Comparison of ENCODE assay signal across 17 cellular contexts in genomic region chr4:15774020-15774420, GRCh38. TPM values are rescaled to one million over a fixed set of nuclear protein-coding genes. Genes with fewer than 3 reads are reported as not detected.
DNase-seq lines count a peak whose midpoint lies in the region; ATAC-seq, FAIRE-seq and TF ChIP-seq lines count a peak whose summit lies in the region.
"Had no signal": no experiment of that assay in that cellular context is flagged by ENCODE, and none has a peak within 500 bp of the region (broad histone marks: within the 10 kb centered on the region; RNA-seq: fewer than 3 reads in every experiment).

No MANE protein-coding gene starts in this region.

- H3K9me3 ChIP-seq in HepG2 (ENCODE audit: low read length) = no peaks in the 10 kb centered on the region
- H3K9me3 ChIP-seq in right lobe of liver = no peaks in the 10 kb centered on the region
- no peaks in the 10 kb centered on the region for H3K9me3 ChIP-seq in PC-9 (ENCODE audit: insufficient read depth, low read depth)
- H3K9me3 ChIP-seq: ascending aorta, stomach had no signal

- BruUV-seq in HepG2 (replicated peaks; lab: Mats Ljungman, UMichigan) (no TSS peak), PC-9 (replicated peaks; lab: Mats Ljungman, UMichigan) (no TSS peak)

- WGBS in HepG2 (ENCODE audit: low lambda C conversion rate) = 0% methylated on average over 4 of the region's 4 CpGs
- 74% methylated on average over 3 of the region's 4 CpGs for WGBS in right lobe of liver (ENCODE audit: insufficient coverage, low coverage, low lambda C conversion rate, missing lambda C conversion rate)

- H3K27me3 ChIP-seq in HepG2 (ENCODE audit: control insufficient read depth in 1 of 2, insufficient read depth in 2 of 2, low read length in 2 of 2) (peaks cover 4 to 34% of the 10 kb centered on the region in 2 experiments), right lobe of liver (no peaks in the 10 kb centered on the region), PC-9 (ENCODE audit: insufficient read depth, low read depth) (no peaks in the 10 kb centered on the region), foreskin keratinocyte (peaks cover 80% of the 10 kb centered on the region)
- H3K27me3 ChIP-seq: ascending aorta had no signal

- FAIRE-seq in HepG2 (lab: Jason Lieb, UNC) = no peak

- H3K4me1 ChIP-seq in HepG2 (ENCODE audit: insufficient read depth, low read length) (peaks cover 15% of the 10 kb centered on the region; the same call in 1 of the 2 replicates), right lobe of liver (no peaks in the 10 kb centered on the region), PC-9 (replicated peaks; ENCODE audit: insufficient read depth) (peaks cover 14% of the 10 kb centered on the region), foreskin keratinocyte (no peaks in the 10 kb centered on the region)
- H3K4me1 ChIP-seq: ascending aorta had no signal

- POLR2A ChIA-PET in HepG2 (lab: Yijun Ruan, JAX) = no interaction called here
- POLR2A ChIA-PET in PC-9 (lab: Charles Lee; ENCODE audit: unreplicated experiment) = interaction anchor here (0.6 to 0.7 kb wide), 3 partner anchors 9 to 119 kb away, joined by 3 to 7 read pairs (median 3); no protein-coding TSS in a partner anchor

- H3K9me2 ChIP-seq in PC-9 (ENCODE audit: insufficient read depth) = no peaks in the 10 kb centered on the region

- no peaks in the 10 kb centered on the region; the same call in 1 of the 2 replicates for H3F3A ChIP-seq in PC-9 (ENCODE audit: insufficient read depth, low read depth)

- H4K20me1 ChIP-seq in HepG2 (ENCODE audit: insufficient read depth, low read length) (no peaks in the 10 kb centered on the region), PC-9 (ENCODE audit: insufficient read depth) (no peaks in the 10 kb centered on the region)

- H3K36me3 ChIP-seq in HepG2 (replicated peaks in 1 of 2; ENCODE audit: control insufficient read depth in 1 of 2, insufficient read depth in 2 of 2, low read length in 2 of 2) (no peaks in the 10 kb centered on the region), right lobe of liver (no peaks in the 10 kb centered on the region), PC-9 (ENCODE audit: low read depth) (no peaks in the 10 kb centered on the region)
- H3K36me3 ChIP-seq: ascending aorta, stomach had no signal

- TF ChIP-seq POLR2A in HepG2 (IDR thresholded peaks at IDR 0.05; ENCODE audit: insufficient read depth in 1 of 2, low read depth in 2 of 2, low read length in 2 of 2) (no peak), right lobe of liver (IDR thresholded peaks at IDR 0.05) (no peak), GM18505 (IDR thresholded peaks at IDR 0.05; ENCODE audit: borderline replicate concordance, extremely low read depth, insufficient read depth, insufficient read length) (no peak)

- no peak overlapping the region for H3K9ac ChIP-seq in HepG2 (ENCODE audit: insufficient read depth, low read depth, low read length)

- in situ Hi-C loops in HepG2 (cut with HindIII; ENCODE audit: extremely low pct_ligation_motif_present, low pct_unique_long_range_greater_than_20kb) = no loop called here

- H3K4me2 ChIP-seq in HepG2 (ENCODE audit: low read depth, low read length) = no peak overlapping the region
- 0 out of 2 replicates have a peak overlapping the region, but pooled peaks have one; percentile 23 for H3K4me2 ChIP-seq in PC-9

- TF ChIP-seq CTCF in HepG2 (CRISPR knock-in tag; IDR thresholded peaks at IDR 0.05) (no peak), right lobe of liver (IDR thresholded peaks at IDR 0.05) (no peak), PC-9 (conservative IDR thresholded peaks at IDR 0.05) (no peak), foreskin keratinocyte (conservative IDR thresholded peaks at IDR 0.05) (no peak)

- TF ChIP-seq RAD21 in HepG2 (CRISPR knock-in tag; IDR thresholded peaks at IDR 0.05) = no peak

- intact Hi-C loops in HepG2 (cut with micrococcal nuclease; ENCODE audit: unreplicated experiment) (no loop called here), right lobe of liver (cut with DNase I) (no loop called here), PC-9 (cut with micrococcal nuclease; ENCODE audit: unreplicated experiment) (loop anchor here (1.0 to 10.0 kb wide), 2 partner anchors 84 to 119 kb away; partner anchors contain the start of gene FBXL5)

- no peaks in the 10 kb centered on the region for H3K79me2 ChIP-seq in HepG2 (ENCODE audit: insufficient read depth, low read length)
- H3K79me2 ChIP-seq in PC-9 (ENCODE audit: low read depth) = no peaks in the 10 kb centered on the region

- H2AFZ ChIP-seq in HepG2 (ENCODE audit: low read length) (no peak overlapping the region), PC-9 (peak overlapping the region; percentile 60; the same call in 1 of the 2 replicates)

- TF ChIP-seq EP300 in HepG2 (IDR thresholded peaks at IDR 0.05; ENCODE audit: low read depth in 2 of 2, low read length in 2 of 2) (no peak), HepG2 (CRISPR knock-in tag; IDR thresholded peaks at IDR 0.05; ENCODE audit: borderline replicate concordance) (no peak)

- no peak overlapping the region for H3K27ac ChIP-seq in HepG2 (ENCODE audit: extremely low read length, insufficient read depth, low read length)
- no peak overlapping the region for H3K27ac ChIP-seq in right lobe of liver
- H3K27ac ChIP-seq in PC-9 = peak overlapping the region; percentile 65
- H3K27ac ChIP-seq in foreskin keratinocyte = no peak overlapping the region
- H3K27ac ChIP-seq: ascending aorta, stomach had no signal

- DNase-seq in HepG2 (ENCODE audit: low spot score) (no peak), right lobe of liver (no peak), PC-9 (peak; percentile 59 to 96), foreskin keratinocyte (peak in 1 of 2 donors; percentile 16), NOMO-1 treated with dmso at 0.1 percent for 144 hours (lab: John Stamatoyannopoulos, UW; ENCODE audit: unreplicated experiment) (no peak), NCI-H146 (lab: John Stamatoyannopoulos, UW) (no peak)
- DNase-seq: activated CD4-positive, alpha-beta T cell treated with anti-CD3 and anti-CD28 coated beads for 36 hours; DMS 273 treated with DMSO at 0.1 percent for 48 hours; H9; KBM-7; NCI-H1694 treated with DMSO at 0.1 percent for 48 hours; NCI-H526 treated with DMSO at 0.1 percent for 48 hours; RPMI8226; stomach had no signal

- H3K4me3 ChIP-seq in HepG2 (replicated peaks in 1 of 3; ENCODE audit: insufficient read depth in 1 of 3, low read depth in 2 of 3, low read length in 3 of 3) (no peak overlapping the region), right lobe of liver (no peak overlapping the region), PC-9 (no peak overlapping the region)
- H3K4me3 ChIP-seq: ascending aorta, stomach had no signal

- ATAC-seq in HepG2 = no peak
- ATAC-seq in right lobe of liver = no peak
- peak; percentile 28 for ATAC-seq in foreskin keratinocyte
- ATAC-seq in GM18505 (IDR thresholded peaks at IDR 0.05; ENCODE audit: unreplicated experiment) = no peak
- no peak for ATAC-seq in HG02763 (IDR thresholded peaks at IDR 0.05; ENCODE audit: unreplicated experiment)
- ATAC-seq: activated CD4-positive, alpha-beta T cell treated with anti-CD3 and anti-CD28 coated beads for 36 hours had no signal

- CTCF ChIA-PET in HepG2 (lab: Yijun Ruan, JAX; ENCODE audit: low intra/inter-chr PET ratio, low total read pairs) (no interaction called here), PC-9 (lab: Charles Lee) (no interaction called here)

TF ChIP-seq in HepG2, 621 proteins besides CTCF, POLR2A, EP300 and RAD21:
- TF ChIP-seq RFX1 (IDR thresholded peaks at IDR 0.05) = 0 out of 2 replicates have a peak, but pooled peaks have one; percentile 14
- no peak for TF ChIP-seq ZNF292 (CRISPR knock-in tag; IDR thresholded peaks at IDR 0.05; ENCODE audit: borderline replicate concordance, low read depth)

RNA-seq across cellular contexts. Expression of gene CD38, which starts 4.1 kb away (rescaled TPM):
- total RNA-seq in HepG2 (2016; rRNA removed; fragmentation: Illumina TruSeq; extraction: Trizol) = not detected in 2 replicates
- total RNA-seq in HepG2 (2016; cell fraction: cytosol; rRNA removed; fragmentation: Illumina TruSeq; extraction: Trizol; ENCODE audit: low read depth) = not detected in 2 replicates
- total RNA-seq in HepG2 (2016; cell fraction: insoluble cytoplasmic fraction; rRNA removed; fragmentation: Illumina TruSeq; extraction: Trizol) = not detected in 2 replicates
- total RNA-seq in HepG2 (2016; cell fraction: membrane; rRNA removed; fragmentation: Illumina TruSeq; extraction: Trizol) = not detected in 2 replicates
- total RNA-seq in HepG2 (2016; cell fraction: nucleus; rRNA removed; fragmentation: Illumina TruSeq; extraction: Trizol) = not detected in 2 replicates
- not detected in 2 replicates for polyA plus RNA-seq in HepG2 (2011; rRNA removed)
- not detected in 2 replicates for polyA plus RNA-seq in HepG2 (2011; cell fraction: cytosol; rRNA removed)
- 0.02 TPM in 1 of 2 replicates, not detected in the other for polyA plus RNA-seq in HepG2 (2011; cell fraction: nucleus; rRNA removed)
- not detected in 2 replicates for polyA plus RNA-seq in HepG2 (2012)
- not detected in 2 replicates for polyA plus RNA-seq in HepG2 (2016; cell fraction: cytosol; fragmentation: Illumina TruSeq; extraction: Trizol; ENCODE audit: low read depth)
- polyA plus RNA-seq in HepG2 (2016; cell fraction: insoluble cytoplasmic fraction; fragmentation: Illumina TruSeq; extraction: Trizol; ENCODE audit: low read depth) = not detected in 2 replicates
- not detected in 2 replicates for polyA plus RNA-seq in HepG2 (2016; cell fraction: membrane; fragmentation: Illumina TruSeq; extraction: Trizol; ENCODE audit: low read depth)
- polyA plus RNA-seq in HepG2 (2016; cell fraction: nucleus; fragmentation: Illumina TruSeq; extraction: Trizol; ENCODE audit: insufficient read depth, low read depth) = not detected in 2 replicates
- polyA minus RNA-seq in HepG2 (2011; rRNA and poly(A)+ RNA removed; ENCODE audit: low replicate concordance) = 0.07 TPM in 1 of 2 replicates, not detected in the other
- not detected in 2 replicates for polyA minus RNA-seq in HepG2 (2011; cell fraction: cytosol; rRNA and poly(A)+ RNA removed)
- not detected in 2 replicates for polyA minus RNA-seq in HepG2 (2011; cell fraction: nucleus; rRNA and poly(A)+ RNA removed)
- 1 to 10 TPM in 4 of 6 experiments, under 1 TPM in 2; 0.74 to 8.4 (median 3.3) TPM for total RNA-seq in right lobe of liver
- total RNA-seq in PC-9 (2021) = 0.90 and 1.3 TPM in 2 replicates
- not detected in 2 replicates for total RNA-seq in foreskin keratinocyte
- polyA plus RNA-seq in foreskin keratinocyte = 0.07 TPM in 1 of 2 replicates, not detected in the other

Comparison
In these comparisons a context has a peak if more than half of its experiments do, and no peak if none do; other contexts are left out.
1. DNase-seq: peak in PC-9 (2 of 2); none in HepG2 (single experiment), right lobe of liver (0 of 3), NOMO-1 treated with dmso at 0.1 percent for 144 hours (single experiment) and NCI-H146 (single experiment).